10 cellular contexts compared by ENCODE assay signal in the genomic region with DNA sequence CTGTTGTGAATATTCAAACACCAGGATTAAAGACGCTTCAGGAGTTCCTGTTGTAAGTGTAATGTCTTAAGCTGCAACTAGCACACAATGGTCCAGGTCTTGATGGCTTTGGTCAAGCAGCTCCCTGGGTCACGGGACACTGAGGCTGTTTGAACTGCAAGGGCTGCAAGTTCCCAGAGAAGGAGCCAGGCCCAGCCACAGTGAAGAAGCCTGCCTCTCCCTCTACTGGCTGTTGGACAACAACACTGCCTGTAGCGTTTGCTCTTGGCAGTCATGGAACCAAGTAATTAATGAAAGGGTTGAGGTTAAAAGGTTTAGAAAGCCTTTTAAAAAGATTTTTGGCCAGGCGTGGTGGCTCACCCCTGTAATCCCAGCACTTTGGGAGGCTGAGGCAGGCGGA. TPM values are rescaled to one million over a fixed set of nuclear protein-coding genes. Genes with fewer than 3 reads are reported as not detected.
DNase-seq lines count a peak whose midpoint lies in the region; ATAC-seq, FAIRE-seq and TF ChIP-seq lines count a peak whose summit lies in the region.
"Had no signal": no experiment of that assay in that cellular context is flagged by ENCODE, and none has a peak within 500 bp of the region (broad histone marks: within the 10 kb centered on the region; RNA-seq: fewer than 3 reads in every experiment).

No MANE protein-coding gene starts in this region.

- no peak overlapping the region for H3K27ac ChIP-seq in sigmoid colon
- H3K27ac ChIP-seq: neutrophil had no signal

- TF ChIP-seq CTCF in sigmoid colon (IDR thresholded peaks at IDR 0.05) = peak in 1 of 4 experiments; percentile 10

- H3K4me3 ChIP-seq in sigmoid colon = no peak overlapping the region

- intact Hi-C loops in sigmoid colon (cut with DNase I) = no loop called here

- 62 to 67% methylated on average over 5 of the region's 5 CpGs for WGBS in sigmoid colon, 2 donors

- peak; percentile 23 for DNase-seq in 8988T
- DNase-seq in HCEC 1CT = peak; percentile 74
- DNase-seq in UCSD-AML1 (lab: John Stamatoyannopoulos, UW; ENCODE audit: unreplicated experiment) = peak; percentile 20
- peak; percentile 23 for DNase-seq in iPS DF 19.7 (ENCODE audit: low read depth, low spot score)
- no peak for DNase-seq in H54 (ENCODE audit: insufficient read length, low spot score)
- no peak for DNase-seq in OCI-M2 (lab: John Stamatoyannopoulos, UW; ENCODE audit: unreplicated experiment)
- DNase-seq in sigmoid colon = no peak
- DNase-seq: activated B cell treated with CpG ODN at 0.5 μM for 24 hours had no signal

- no peaks in the 10 kb centered on the region for H3K27me3 ChIP-seq in sigmoid colon
- H3K27me3 ChIP-seq: neutrophil had no signal

- ATAC-seq in HG03439 (IDR thresholded peaks at IDR 0.05; ENCODE audit: unreplicated experiment) = no peak

- TF ChIP-seq POLR2A in H54 (IDR thresholded peaks at IDR 0.05; ENCODE audit: low read depth, low read length) (no peak), sigmoid colon (IDR thresholded peaks at IDR 0.05) (no peak)

- no peak for TF ChIP-seq EP300 in sigmoid colon (IDR thresholded peaks at IDR 0.05)

- H3K36me3 ChIP-seq in sigmoid colon = no peaks in the 10 kb centered on the region
- H3K36me3 ChIP-seq: neutrophil had no signal

- no peaks in the 10 kb centered on the region for H3K4me1 ChIP-seq in sigmoid colon

- FAIRE-seq in H54 (lab: Jason Lieb, UNC) = no peak

- H3K9me3 ChIP-seq in sigmoid colon = no peaks in the 10 kb centered on the region
- H3K9me3 ChIP-seq: neutrophil had no signal

RNA-seq across cellular contexts. Expression of a gene that starts 31.9 kb away (rescaled TPM):
- 10 to 100 TPM; 17.2 to 25.2 (median 20.6) TPM for total RNA-seq in sigmoid colon
- polyA plus RNA-seq in sigmoid colon = 10 to 100 TPM; 26.4 to 59.5 (median 49.7) TPM

Comparison
In these comparisons a context has a peak if more than half of its experiments do, and no peak if none do; other contexts are left out.
1. DNase-seq: peak in 8988T (single experiment), HCEC 1CT (single experiment), UCSD-AML1 (single experiment) and iPS DF 19.7 (single experiment); none in H54 (single experiment), OCI-M2 (single experiment) and sigmoid colon (single experiment).